8 cellular contexts compared by ENCODE assay signal in the genomic region with DNA sequence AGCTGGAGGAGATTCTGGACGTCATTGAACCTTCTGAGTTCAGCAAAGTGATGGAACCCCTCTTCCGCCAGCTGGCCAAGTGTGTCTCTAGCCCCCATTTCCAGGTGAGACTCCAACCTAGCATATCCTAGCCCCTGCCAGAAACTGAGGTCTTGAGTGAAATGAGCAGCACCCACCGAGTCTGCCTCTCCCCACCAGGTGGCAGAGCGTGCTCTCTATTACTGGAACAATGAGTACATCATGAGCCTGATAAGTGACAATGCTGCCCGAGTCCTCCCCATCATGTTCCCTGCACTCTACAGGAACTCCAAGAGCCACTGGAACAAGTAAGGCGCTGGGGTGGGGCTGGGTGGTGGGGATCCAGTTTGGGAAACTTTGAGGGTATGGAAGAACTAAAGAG. TPM values are rescaled to one million over a fixed set of nuclear protein-coding genes. Genes with fewer than 3 reads are reported as not detected.
DNase-seq lines count a peak whose midpoint lies in the region; ATAC-seq lines count a peak whose summit lies in the region.

No MANE protein-coding gene starts in this region.

- H3K4me3 ChIP-seq in right cardiac atrium (ENCODE audit: low read length): no peak overlapping the region

- 58% methylated on average over 6 of the region's 6 CpGs for WGBS in right cardiac atrium

- no peaks in the 10 kb centered on the region for H3K27me3 ChIP-seq in right cardiac atrium (ENCODE audit: control insufficient read depth, insufficient read depth)

- peaks cover 3% of the 10 kb centered on the region for H3K4me1 ChIP-seq in right cardiac atrium (ENCODE audit: control insufficient read depth, insufficient read depth, low read length)

- no peaks in the 10 kb centered on the region for H3K9me3 ChIP-seq in right cardiac atrium (ENCODE audit: control insufficient read depth, low read length)

- peak overlapping the region; percentile 43 for H3K27ac ChIP-seq in right cardiac atrium (ENCODE audit: low read length)

- ATAC-seq in right cardiac atrium (no peak), GM21529 (IDR thresholded peaks at IDR 0.05; ENCODE audit: unreplicated experiment) (no peak), GM18511 (IDR thresholded peaks at IDR 0.05; ENCODE audit: unreplicated experiment) (no peak), GM21619 (IDR thresholded peaks at IDR 0.05; ENCODE audit: unreplicated experiment) (no peak)

- intact Hi-C loops in right cardiac atrium (cut with DNase I): loop anchor here in 3 of 4 donors (2.0 to 10.0 kb wide), 2 partner anchors 136 kb away; no protein-coding TSS in a partner anchor

- DNase-seq in NCI-H2107 (lab: John Stamatoyannopoulos, UW) (peak; percentile 6), NCI-H2107 treated with DMSO at 0.1 percent for 48 hours (lab: John Stamatoyannopoulos, UW; ENCODE audit: unreplicated experiment) (no peak), NAMALWA (ENCODE audit: low spot score) (peak; percentile 80), right cardiac atrium (peak; percentile 41 to 76 (median 73))
- peak; percentile 47 for DNase-seq in activated CD8-positive, alpha-beta memory T cell treated with anti-CD3 and anti-CD28 coated beads, Interleukin-2, amount 50 U/mL, for 4 hours

RNA-seq across cellular contexts. Expression of a gene that starts 4.6 kb away (rescaled TPM):
- total RNA-seq in right cardiac atrium: 10 to 100 TPM; 29.9 to 44.4 (median 34.6) TPM
- 59.3 TPM for polyA plus RNA-seq in right cardiac atrium

RNA-seq across cellular contexts. Expression of a gene that starts 4.9 kb away (rescaled TPM):
- 100 to 1,000 TPM in 3 of 4 donors, 10 to 100 TPM in 1; 97.3 to 176 (median 138) TPM for total RNA-seq in right cardiac atrium
- polyA plus RNA-seq in right cardiac atrium: 170 TPM

RNA-seq across cellular contexts. Expression of a gene that starts 12.3 kb away (rescaled TPM):
- 10 to 100 TPM; 28.2 to 34.3 (median 29.6) TPM for total RNA-seq in right cardiac atrium
- polyA plus RNA-seq in right cardiac atrium: 27.2 TPM

RNA-seq across cellular contexts. Expression of a gene that starts 24.8 kb away (rescaled TPM):
- total RNA-seq in right cardiac atrium: 10 to 100 TPM; 32.1 to 39.3 (median 37.6) TPM
- 26.4 TPM for polyA plus RNA-seq in right cardiac atrium

RNA-seq across cellular contexts. Expression of a gene that starts 30.1 kb away (rescaled TPM):
- total RNA-seq in right cardiac atrium: 10 to 100 TPM; 17.9 to 30.8 (median 21.2) TPM
- polyA plus RNA-seq in right cardiac atrium: 16.1 TPM
